Comparison of ENCODE assay signal across 14 cellular contexts in genomic region chr15:67715166-67715565, GRCh38.
DNase-seq lines count a peak whose midpoint lies in the region; ATAC-seq and TF ChIP-seq lines count a peak whose summit lies in the region.
"Had no signal": no experiment of that assay in that cellular context is flagged by ENCODE, and none has a peak within 500 bp of the region (broad histone marks: within the 10 kb centered on the region; RNA-seq: fewer than 3 reads in every experiment).

No MANE protein-coding gene starts in this region.

- H3K27me3 Mint-ChIP-seq in nephron (ENCODE audit: low read depth), result no peaks in the 10 kb centered on the region
- H3K27me3 Mint-ChIP-seq: activated B cell treated with CpG ODN at 0.5 μM for 24 hours; stimulated activated naive B cell treated with anti-CD40 and anti-IgM and Interleukin-4, amounts not matched to agents 10 μg/mL and 1 μg/mL and 100 μg/mL, for 72 hours had no signal

- H3K36me3 Mint-ChIP-seq in nephron (ENCODE audit: low read depth), result peaks cover 21% of the 10 kb centered on the region

- H3K27ac Mint-ChIP-seq in nephron, result peak overlapping the region; percentile 65 to 82 (median 76)
- H3K27ac Mint-ChIP-seq: activated B cell treated with CpG ODN at 0.5 μM for 24 hours; stimulated activated naive B cell treated with anti-CD40 and anti-IgM and Interleukin-4, amounts not matched to agents 10 μg/mL and 1 μg/mL and 100 μg/mL, for 72 hours had no signal

- no peaks in the 10 kb centered on the region for H3K9me3 Mint-ChIP-seq in nephron
- H3K9me3 Mint-ChIP-seq: activated B cell treated with CpG ODN at 0.5 μM for 24 hours; stimulated activated naive B cell treated with anti-CD40 and anti-IgM and Interleukin-4, amounts not matched to agents 10 μg/mL and 1 μg/mL and 100 μg/mL, for 72 hours had no signal

- peak overlapping the region in 1 of 3 experiments; percentile 33 for H3K4me3 Mint-ChIP-seq in nephron
- H3K4me3 Mint-ChIP-seq: activated B cell treated with CpG ODN at 0.5 μM for 24 hours; stimulated activated naive B cell treated with anti-CD40 and anti-IgM and Interleukin-4, amounts not matched to agents 10 μg/mL and 1 μg/mL and 100 μg/mL, for 72 hours had no signal

- in situ Hi-C loops in G401 (cut with HindIII; ENCODE audit: low sequenced_read_pairs), result no loop called here

- H3K4me1 Mint-ChIP-seq in nephron, result peaks cover 54% of the 10 kb centered on the region
- H3K4me1 Mint-ChIP-seq: activated B cell treated with CpG ODN at 0.5 μM for 24 hours had no signal

- ATAC-seq in GM18517 (IDR thresholded peaks at IDR 0.05; ENCODE audit: unreplicated experiment) (no peak), HG02970 (IDR thresholded peaks at IDR 0.05; ENCODE audit: low FRiP score, unreplicated experiment) (no peak)
- ATAC-seq: stimulated activated naive B cell treated with anti-CD40 and anti-IgM and Interleukin-4, amounts not matched to agents 10 μg/mL and 1 μg/mL and 100 μg/mL, for 72 hours had no signal

- no peak for TF ChIP-seq CTCF in nephron (IDR thresholded peaks at IDR 0.05; ENCODE audit: unreplicated experiment in 3 of 3)

- DNase-seq in DMS53 (lab: John Stamatoyannopoulos, UW) (peak; percentile 61), NCI-H1930 (lab: John Stamatoyannopoulos, UW) (peak; percentile 21 to 23), SHP77 (lab: John Stamatoyannopoulos, UW) (peak; percentile 86 to 90), G401 (ENCODE audit: low spot score) (no peak)
- no peak for DNase-seq in effector CD4-positive, alpha-beta T cell
- DNase-seq: activated B cell treated with CpG ODN at 0.5 μM for 24 hours; activated effector memory CD4-positive, alpha-beta T cell treated with anti-CD3 and anti-CD28 coated beads, Interleukin-2, amount 50 U/mL, for 16 hours; COR-L47; NCI-H1694; stimulated activated naive B cell treated with anti-CD40 and anti-IgM and Interleukin-4, amounts not matched to agents 10 μg/mL and 1 μg/mL and 100 μg/mL, for 72 hours; SW 1271 had no signal

Comparison
In these comparisons a context has a peak if more than half of its experiments do, and no peak if none do; other contexts are left out.
1. DNase-seq: peak in DMS53 (single experiment), NCI-H1930 (2 of 2) and SHP77 (2 of 2); none in G401 (single experiment) and effector CD4-positive, alpha-beta T cell (single experiment).